28 cellular contexts compared by ENCODE assay signal in the genomic region with DNA sequence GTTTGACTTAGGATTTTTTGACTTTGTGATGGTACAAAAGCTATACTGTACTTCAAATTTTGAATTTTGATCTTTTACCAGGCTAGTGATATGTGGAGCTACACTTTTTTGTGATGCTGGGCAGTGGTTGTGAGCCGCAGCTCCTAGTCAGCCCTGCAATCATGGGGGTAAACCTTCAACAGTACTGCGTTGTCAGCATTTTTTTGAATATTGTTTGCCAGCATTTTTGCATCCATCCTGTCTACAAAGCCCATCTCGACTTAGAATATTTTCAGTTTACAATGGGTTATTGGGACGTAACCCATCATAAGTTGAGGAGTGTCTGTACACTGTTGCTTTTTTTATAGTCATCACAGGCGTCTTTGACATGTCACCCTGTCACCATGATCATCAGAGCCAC.
"Had no signal": no experiment of that assay in that cellular context is flagged by ENCODE, and none has a peak within 500 bp of the region (broad histone marks: within the 10 kb centered on the region; RNA-seq: fewer than 3 reads in every experiment).

No MANE protein-coding gene starts in this region.

- H3K27me3 ChIP-seq: ovary, spleen, suprapubic skin, testis, tibial artery, transverse colon, upper lobe of right lung, uterus had no signal

- H2AFZ ChIP-seq: neural progenitor cell, parathyroid adenoma had no signal

- H3K4me1 ChIP-seq: neural progenitor cell, parathyroid adenoma, psoas muscle, testis, upper lobe of right lung, uterus had no signal

- H3K4me2 ChIP-seq: neural progenitor cell, smooth muscle cell had no signal

- DNase-seq: natural killer cell; occipital lobe; ovary; posterior cingulate gyrus; psoas muscle; right cardiac atrium; spleen; stimulated activated CD4-positive, alpha-beta T cell treated with anti-CD3 and anti-CD28 coated beads, Interleukin-12 subunit alpha, Interleukin-12 subunit beta, amount 100 ng/mL, for 4 hours; stimulated activated CD4-positive, alpha-beta T cell treated with anti-CD3 and anti-CD28 coated beads, Interleukin-1b, Interleukin-23, amount 100 ng/mL, for 48 hours; stimulated activated CD4-positive, alpha-beta T cell treated with anti-CD3 and anti-CD28 coated beads, Interleukin-4, amount 100 ng/mL, for 1 hour; stimulated activated CD4-positive, alpha-beta T cell treated with anti-CD3 and anti-CD28 coated beads, Interleukin-4, amount 100 ng/mL, for 4 hours; stimulated activated CD8-positive, alpha-beta memory T cell treated with anti-CD3 and anti-CD28 coated beads, Interleukin-4, amount 100 ng/mL, for 48 hours; stimulated activated naive CD4-positive, alpha-beta T cell; stimulated activated naive CD8-positive, alpha-beta T cell treated with anti-CD3 and anti-CD28 coated beads, Interleukin-15, amount 100 ng/mL, for 72 hours; stimulated activated naive CD8-positive, alpha-beta T cell treated with anti-CD3 and anti-CD28 coated beads, Interleukin-15, Interleukin-2, amounts not matched to agents 100 U/mL and 50 U/mL, for 24 hours; substantia nigra; testis; tibial artery; transverse colon; upper lobe of right lung; uterus had no signal

- H3K27ac ChIP-seq: neural progenitor cell, ovary, parathyroid adenoma, psoas muscle, skin epidermis, spleen, suprapubic skin, testis, tibial artery, transverse colon, upper lobe of right lung, uterus had no signal

- H3K36me3 ChIP-seq: neural progenitor cell, ovary, spleen, suprapubic skin, tibial artery, transverse colon, upper lobe of right lung, uterus had no signal

- ATAC-seq: natural killer cell; psoas muscle; right cardiac atrium; sciatic nerve; stimulated activated memory B cell treated with anti-CD40 and anti-IgM and Interleukin-4, amounts not matched to agents 10 μg/mL and 1 μg/mL and 100 μg/mL, for 72 hours; stimulated activated naive CD8-positive, alpha-beta T cell treated with anti-CD3 and anti-CD28 coated beads, Interleukin-15, amount 100 ng/mL, for 72 hours; stimulated activated naive CD8-positive, alpha-beta T cell treated with anti-CD3 and anti-CD28 coated beads, Interleukin-15, Interleukin-2, amounts not matched to agents 100 U/mL and 50 U/mL, for 24 hours; upper lobe of right lung had no signal

- H3K9me3 ChIP-seq: ovary, psoas muscle, suprapubic skin, testis, tibial artery, transverse colon, upper lobe of right lung, uterus had no signal

- H3K79me2 ChIP-seq: parathyroid adenoma had no signal

- H3K4me3 ChIP-seq: neural progenitor cell, ovary, psoas muscle, skin epidermis, smooth muscle cell, spleen, suprapubic skin, testis, tibial artery, transverse colon, upper lobe of right lung, uterus had no signal

- H3K9ac ChIP-seq: neural progenitor cell, parathyroid adenoma had no signal
